In genomic region chr11:36487619-36488018, GRCh38 we compare ENCODE assay signal across 15 cellular contexts. TPM values are rescaled to one million over a fixed set of nuclear protein-coding genes. Genes with fewer than 3 reads are reported as not detected.
DNase-seq lines count a peak whose midpoint lies in the region; ATAC-seq and TF ChIP-seq lines count a peak whose summit lies in the region.
"Had no signal": no experiment of that assay in that cellular context is flagged by ENCODE, and none has a peak within 500 bp of the region (broad histone marks: within the 10 kb centered on the region; RNA-seq: fewer than 3 reads in every experiment).

No MANE protein-coding gene starts in this region.

- no peak for DNase-seq in activated CD8-positive, alpha-beta T cell treated with anti-CD3 and anti-CD28 coated beads for 36 hours
- DNase-seq in activated CD8-positive, alpha-beta T cell treated with anti-CD3 and anti-CD28 coated beads, Interleukin-2, amount 10 ng/mL, durations not matched to agents 7 days and 5 days = no peak
- DNase-seq in MV-4-11 (lab: John Stamatoyannopoulos, UW) (peak; percentile 67), chondrocyte (ENCODE audit: low spot score) (no peak), smooth muscle cell (lab: John Stamatoyannopoulos, UW; ENCODE audit: unreplicated experiment) (no peak), NCI-H226 (no peak)
- DNase-seq in activated CD8-positive, alpha-beta memory T cell treated with anti-CD3 and anti-CD28 coated beads, Interleukin-2, amount 10 ng/mL, durations not matched to agents 7 days and 5 days = no peak
- DNase-seq: ACHN, esophagus squamous epithelium, mammary epithelial cell, NCI-H1436 treated with DMSO at 0.1 percent for 48 hours, NCI-H524 treated with DMSO at 0.1 percent for 48 hours, tibial artery had no signal

- no peaks in the 10 kb centered on the region for H3K27me3 Mint-ChIP-seq in activated CD8-positive, alpha-beta T cell treated with anti-CD3 and anti-CD28 coated beads for 36 hours
- H3K27me3 Mint-ChIP-seq in activated CD8-positive, alpha-beta T cell treated with anti-CD3 and anti-CD28 coated beads, Interleukin-2, amount 10 ng/mL, durations not matched to agents 7 days and 5 days (ENCODE audit: low read depth) = no peaks in the 10 kb centered on the region
- H3K27me3 Mint-ChIP-seq in chondrocyte (ENCODE audit: low read depth) = no peaks in the 10 kb centered on the region
- H3K27me3 Mint-ChIP-seq in activated CD8-positive, alpha-beta memory T cell treated with anti-CD3 and anti-CD28 coated beads, Interleukin-2, amount 10 ng/mL, durations not matched to agents 7 days and 5 days = no peaks in the 10 kb centered on the region
- H3K27me3 Mint-ChIP-seq: activated naive CD4-positive, alpha-beta T cell treated with anti-CD3 and anti-CD28 coated beads, Interleukin-2, amount 50 U/mL, for 24 hours had no signal

- intact Hi-C loops in activated CD8-positive, alpha-beta T cell treated with anti-CD3 and anti-CD28 coated beads for 36 hours (cut with micrococcal nuclease) = no loop called here

- H3K4me1 ChIP-seq in smooth muscle cell (ENCODE audit: low read depth) = no peaks in the 10 kb centered on the region

- no peak overlapping the region for H2AFZ ChIP-seq in smooth muscle cell (ENCODE audit: low read depth)

- no peak overlapping the region for H3K4me3 ChIP-seq in smooth muscle cell
- H3K4me3 ChIP-seq: esophagus squamous epithelium, tibial artery had no signal

- CTCF ChIA-PET in activated CD8-positive, alpha-beta T cell treated with anti-CD3 and anti-CD28 coated beads for 36 hours (lab: Charles Lee) = interaction anchor here (2.0 to 9.7 kb wide), 4 partner anchors 9 to 196 kb away, joined by 6 to 163 read pairs (median 16); partner anchors contain the start of genes COMMD9, PRR5L and TRAF6
- CTCF ChIA-PET in activated CD8-positive, alpha-beta T cell treated with anti-CD3 and anti-CD28 coated beads, Interleukin-2, amount 10 ng/mL, durations not matched to agents 7 days and 5 days (lab: Charles Lee) = interaction anchor here (1.3 to 4.6 kb wide), 6 partner anchors 10 to 259 kb away, joined by 3 to 46 read pairs (median 10); partner anchors contain the start of genes COMMD9 and TRAF6
- CTCF ChIA-PET in activated CD8-positive, alpha-beta memory T cell treated with anti-CD3 and anti-CD28 coated beads, Interleukin-2, amount 10 ng/mL, durations not matched to agents 7 days and 5 days (lab: Charles Lee) = interaction anchor here (0.7 to 2.4 kb wide), 8 partner anchors 10 to 197 kb away, joined by 3 to 8 read pairs (median 4); no protein-coding TSS in a partner anchor

- ATAC-seq in activated CD8-positive, alpha-beta T cell treated with anti-CD3 and anti-CD28 coated beads for 36 hours = no peak
- no peak for ATAC-seq in activated CD8-positive, alpha-beta T cell treated with anti-CD3 and anti-CD28 coated beads, Interleukin-2, amount 10 ng/mL, durations not matched to agents 7 days and 5 days
- ATAC-seq in HG03565 (IDR thresholded peaks at IDR 0.05; ENCODE audit: unreplicated experiment) = no peak
- ATAC-seq in activated CD8-positive, alpha-beta memory T cell treated with anti-CD3 and anti-CD28 coated beads, Interleukin-2, amount 10 ng/mL, durations not matched to agents 7 days and 5 days = no peak

- H3K9ac ChIP-seq in smooth muscle cell (ENCODE audit: low read depth) = no peak overlapping the region

- peaks cover 39% of the 10 kb centered on the region for H3K36me3 Mint-ChIP-seq in activated CD8-positive, alpha-beta T cell treated with anti-CD3 and anti-CD28 coated beads for 36 hours (ENCODE audit: low read depth)
- peaks cover 65% of the 10 kb centered on the region for H3K36me3 Mint-ChIP-seq in activated CD8-positive, alpha-beta T cell treated with anti-CD3 and anti-CD28 coated beads, Interleukin-2, amount 10 ng/mL, durations not matched to agents 7 days and 5 days (ENCODE audit: low read depth)
- H3K36me3 Mint-ChIP-seq in chondrocyte (ENCODE audit: low read depth) = peaks cover 27% of the 10 kb centered on the region
- peaks cover 47% of the 10 kb centered on the region for H3K36me3 Mint-ChIP-seq in activated CD8-positive, alpha-beta memory T cell treated with anti-CD3 and anti-CD28 coated beads, Interleukin-2, amount 10 ng/mL, durations not matched to agents 7 days and 5 days

- H3K27ac Mint-ChIP-seq in activated CD8-positive, alpha-beta T cell treated with anti-CD3 and anti-CD28 coated beads for 36 hours = peak overlapping the region; percentile 19
- no peak overlapping the region for H3K27ac Mint-ChIP-seq in activated CD8-positive, alpha-beta T cell treated with anti-CD3 and anti-CD28 coated beads, Interleukin-2, amount 10 ng/mL, durations not matched to agents 7 days and 5 days
- peak overlapping the region; percentile 61 for H3K27ac Mint-ChIP-seq in chondrocyte (ENCODE audit: unreplicated experiment)
- no peak overlapping the region for H3K27ac Mint-ChIP-seq in activated CD8-positive, alpha-beta memory T cell treated with anti-CD3 and anti-CD28 coated beads, Interleukin-2, amount 10 ng/mL, durations not matched to agents 7 days and 5 days
- H3K27ac Mint-ChIP-seq: activated naive CD4-positive, alpha-beta T cell treated with anti-CD3 and anti-CD28 coated beads, Interleukin-2, amount 50 U/mL, for 24 hours had no signal

- no peak overlapping the region for H3K4me2 ChIP-seq in smooth muscle cell

- WGBS in smooth muscle cell (ENCODE audit: low lambda C conversion rate) = 95% methylated on average over 4 of the region's 4 CpGs

- H4K20me1 ChIP-seq in smooth muscle cell (ENCODE audit: low read depth) = peaks cover 3% of the 10 kb centered on the region

- no peaks in the 10 kb centered on the region for H3K27me3 ChIP-seq in smooth muscle cell (ENCODE audit: low read depth)
- H3K27me3 ChIP-seq: esophagus squamous epithelium, tibial artery had no signal

- no peak for TF ChIP-seq CTCF in activated CD8-positive, alpha-beta T cell treated with anti-CD3 and anti-CD28 coated beads for 36 hours (IDR thresholded peaks at IDR 0.05)
- no peak for TF ChIP-seq CTCF in chondrocyte (IDR thresholded peaks at IDR 0.05)
- TF ChIP-seq CTCF in smooth muscle cell (IDR thresholded peaks at IDR 0.05; ENCODE audit: borderline replicate concordance, insufficient read depth, poor library complexity, severe bottlenecking) = no peak

- H3K36me3 ChIP-seq in smooth muscle cell (ENCODE audit: low read depth) = peaks cover 4% of the 10 kb centered on the region

- no peak overlapping the region for H3K4me3 Mint-ChIP-seq in activated CD8-positive, alpha-beta T cell treated with anti-CD3 and anti-CD28 coated beads for 36 hours
- H3K4me3 Mint-ChIP-seq in activated CD8-positive, alpha-beta T cell treated with anti-CD3 and anti-CD28 coated beads, Interleukin-2, amount 10 ng/mL, durations not matched to agents 7 days and 5 days = no peak overlapping the region
- H3K4me3 Mint-ChIP-seq in chondrocyte (ENCODE audit: unreplicated experiment) = no peak overlapping the region
- H3K4me3 Mint-ChIP-seq in activated CD8-positive, alpha-beta memory T cell treated with anti-CD3 and anti-CD28 coated beads, Interleukin-2, amount 10 ng/mL, durations not matched to agents 7 days and 5 days = no peak overlapping the region
- H3K4me3 Mint-ChIP-seq: activated naive CD4-positive, alpha-beta T cell treated with anti-CD3 and anti-CD28 coated beads, Interleukin-2, amount 50 U/mL, for 24 hours had no signal

- H3K27ac ChIP-seq in smooth muscle cell (ENCODE audit: low read depth) = peak overlapping the region; percentile 2
- H3K27ac ChIP-seq: esophagus squamous epithelium, tibial artery had no signal

- peaks cover 2% of the 10 kb centered on the region for H3K9me3 Mint-ChIP-seq in activated CD8-positive, alpha-beta T cell treated with anti-CD3 and anti-CD28 coated beads for 36 hours
- H3K9me3 Mint-ChIP-seq in activated CD8-positive, alpha-beta T cell treated with anti-CD3 and anti-CD28 coated beads, Interleukin-2, amount 10 ng/mL, durations not matched to agents 7 days and 5 days (ENCODE audit: insufficient read depth) = no peaks in the 10 kb centered on the region
- H3K9me3 Mint-ChIP-seq in chondrocyte (ENCODE audit: low read depth) = no peaks in the 10 kb centered on the region
- no peaks in the 10 kb centered on the region for H3K9me3 Mint-ChIP-seq in activated CD8-positive, alpha-beta memory T cell treated with anti-CD3 and anti-CD28 coated beads, Interleukin-2, amount 10 ng/mL, durations not matched to agents 7 days and 5 days (ENCODE audit: low read depth)
- H3K9me3 Mint-ChIP-seq: activated naive CD4-positive, alpha-beta T cell treated with anti-CD3 and anti-CD28 coated beads, Interleukin-2, amount 50 U/mL, for 24 hours had no signal

- POLR2A ChIA-PET in activated CD8-positive, alpha-beta T cell treated with anti-CD3 and anti-CD28 coated beads for 36 hours (lab: Charles Lee) = interaction anchor here (0.6 to 1.3 kb wide), 3 partner anchors 9 to 53 kb away, joined by 3 read pairs; no protein-coding TSS in a partner anchor
- POLR2A ChIA-PET in activated CD8-positive, alpha-beta T cell treated with anti-CD3 and anti-CD28 coated beads, Interleukin-2, amount 10 ng/mL, durations not matched to agents 7 days and 5 days (lab: Charles Lee) = no interaction called here

- no peaks in the 10 kb centered on the region for H3K9me3 ChIP-seq in smooth muscle cell (replicated peaks; ENCODE audit: low read depth)
- H3K9me3 ChIP-seq: esophagus squamous epithelium, tibial artery had no signal

- peaks cover 26% of the 10 kb centered on the region for H3K4me1 Mint-ChIP-seq in activated CD8-positive, alpha-beta T cell treated with anti-CD3 and anti-CD28 coated beads for 36 hours (ENCODE audit: low read depth)
- peaks cover 34% of the 10 kb centered on the region for H3K4me1 Mint-ChIP-seq in activated CD8-positive, alpha-beta T cell treated with anti-CD3 and anti-CD28 coated beads, Interleukin-2, amount 10 ng/mL, durations not matched to agents 7 days and 5 days (ENCODE audit: low read depth)
- peaks cover 25% of the 10 kb centered on the region for H3K4me1 Mint-ChIP-seq in chondrocyte (ENCODE audit: low read depth)
- H3K4me1 Mint-ChIP-seq in activated CD8-positive, alpha-beta memory T cell treated with anti-CD3 and anti-CD28 coated beads, Interleukin-2, amount 10 ng/mL, durations not matched to agents 7 days and 5 days = peaks cover 22% of the 10 kb centered on the region

- peaks cover 2% of the 10 kb centered on the region for H3K79me2 ChIP-seq in smooth muscle cell (ENCODE audit: low read depth)

- H3F3A ChIP-seq in smooth muscle cell (ENCODE audit: low read depth) = peaks cover 10% of the 10 kb centered on the region

RNA-seq across cellular contexts. Expression of gene TRAF6, which starts 22.5 kb away (rescaled TPM):
- 10 to 100 TPM in 1 of 2 experiments, 1 to 10 TPM in 1; 8.8 to 10.3 TPM for total RNA-seq in activated CD8-positive, alpha-beta T cell treated with anti-CD3 and anti-CD28 coated beads for 36 hours
- total RNA-seq in activated CD8-positive, alpha-beta T cell treated with anti-CD3 and anti-CD28 coated beads, Interleukin-2, amount 10 ng/mL, durations not matched to agents 7 days and 5 days = 1 to 10 TPM; 8.8 to 9.1 TPM
- total RNA-seq in chondrocyte = 14.4 to 16.0 TPM (median 15.2 TPM) in 3 replicates
- total RNA-seq in smooth muscle cell = 18.9 and 19.7 TPM in 2 replicates
- polyA plus RNA-seq in smooth muscle cell = 9.9 and 14.7 TPM in 2 replicates
- total RNA-seq in activated CD8-positive, alpha-beta memory T cell treated with anti-CD3 and anti-CD28 coated beads, Interleukin-2, amount 10 ng/mL, durations not matched to agents 7 days and 5 days = 10 to 100 TPM in 1 of 2 experiments, 1 to 10 TPM in 1; 9.1 to 10.9 TPM

Comparison
In these comparisons a context has a peak if more than half of its experiments do, and no peak if none do; other contexts are left out.
1. H3K27ac Mint-ChIP-seq: peak in activated CD8-positive, alpha-beta T cell treated with anti-CD3 and anti-CD28 coated beads for 36 hours (single experiment) and chondrocyte (single experiment); none in activated CD8-positive, alpha-beta T cell treated with anti-CD3 and anti-CD28 coated beads, Interleukin-2, amount 10 ng/mL, durations not matched to agents 7 days and 5 days (single experiment) and activated CD8-positive, alpha-beta memory T cell treated with anti-CD3 and anti-CD28 coated beads, Interleukin-2, amount 10 ng/mL, durations not matched to agents 7 days and 5 days (single experiment).